ENCODE assay signal across 1 cellular context in genomic region chr7:107579546-107579880, GRCh38.
TF ChIP-seq lines count a peak whose summit lies in the region.

No MANE protein-coding gene starts in this region.

TF ChIP-seq in K562, 482 proteins besides CTCF, POLR2A, EP300 and RAD21:
- 0 out of 2 replicates have a peak, but pooled peaks have one; percentile 3 for TF ChIP-seq ZNF384 (IDR thresholded peaks at IDR 0.05; ENCODE audit: low read depth, low read length)
- TF ChIP-seq ZNF143 (CRISPR knock-in tag; IDR thresholded peaks at IDR 0.05), result no peak
- TF ChIP-seq ZSCAN29 (IDR thresholded peaks at IDR 0.05), result no peak
- TF ChIP-seq KAT7 (CRISPR knock-in tag; IDR thresholded peaks at IDR 0.05; ENCODE audit: borderline replicate concordance), result 0 out of 2 replicates have a peak, but pooled peaks have one; percentile 22
- TF ChIP-seq AFF4 (CRISPR knock-in tag; IDR thresholded peaks at IDR 0.05), result 0 out of 2 replicates have a peak, but pooled peaks have one; percentile 75
- no peak for TF ChIP-seq NR2F6 (CRISPR knock-in tag; IDR thresholded peaks at IDR 0.05)
- TF ChIP-seq BRD4 (IDR thresholded peaks at IDR 0.05), result 0 out of 2 replicates have a peak, but pooled peaks have one; percentile 38
- TF ChIP-seq PKNOX1 (IDR thresholded peaks at IDR 0.05), result no peak
- TF ChIP-seq LEF1 (IDR thresholded peaks at IDR 0.05), result no peak
- no peak for TF ChIP-seq FOXK1 (CRISPR knock-in tag; IDR thresholded peaks at IDR 0.05; ENCODE audit: borderline replicate concordance)
- TF ChIP-seq RBFOX2 (IDR thresholded peaks at IDR 0.05; ENCODE audit: low read depth, low read length), result no peak
- no peak for TF ChIP-seq CHD4 (IDR thresholded peaks at IDR 0.05; ENCODE audit: insufficient read depth, insufficient replicate concordance, low read depth, low read length, poor library complexity, severe bottlenecking)
- no peak for TF ChIP-seq ZNF347 (CRISPR knock-in tag; IDR thresholded peaks at IDR 0.05; ENCODE audit: low read depth)
- TF ChIP-seq, protein P1, sequence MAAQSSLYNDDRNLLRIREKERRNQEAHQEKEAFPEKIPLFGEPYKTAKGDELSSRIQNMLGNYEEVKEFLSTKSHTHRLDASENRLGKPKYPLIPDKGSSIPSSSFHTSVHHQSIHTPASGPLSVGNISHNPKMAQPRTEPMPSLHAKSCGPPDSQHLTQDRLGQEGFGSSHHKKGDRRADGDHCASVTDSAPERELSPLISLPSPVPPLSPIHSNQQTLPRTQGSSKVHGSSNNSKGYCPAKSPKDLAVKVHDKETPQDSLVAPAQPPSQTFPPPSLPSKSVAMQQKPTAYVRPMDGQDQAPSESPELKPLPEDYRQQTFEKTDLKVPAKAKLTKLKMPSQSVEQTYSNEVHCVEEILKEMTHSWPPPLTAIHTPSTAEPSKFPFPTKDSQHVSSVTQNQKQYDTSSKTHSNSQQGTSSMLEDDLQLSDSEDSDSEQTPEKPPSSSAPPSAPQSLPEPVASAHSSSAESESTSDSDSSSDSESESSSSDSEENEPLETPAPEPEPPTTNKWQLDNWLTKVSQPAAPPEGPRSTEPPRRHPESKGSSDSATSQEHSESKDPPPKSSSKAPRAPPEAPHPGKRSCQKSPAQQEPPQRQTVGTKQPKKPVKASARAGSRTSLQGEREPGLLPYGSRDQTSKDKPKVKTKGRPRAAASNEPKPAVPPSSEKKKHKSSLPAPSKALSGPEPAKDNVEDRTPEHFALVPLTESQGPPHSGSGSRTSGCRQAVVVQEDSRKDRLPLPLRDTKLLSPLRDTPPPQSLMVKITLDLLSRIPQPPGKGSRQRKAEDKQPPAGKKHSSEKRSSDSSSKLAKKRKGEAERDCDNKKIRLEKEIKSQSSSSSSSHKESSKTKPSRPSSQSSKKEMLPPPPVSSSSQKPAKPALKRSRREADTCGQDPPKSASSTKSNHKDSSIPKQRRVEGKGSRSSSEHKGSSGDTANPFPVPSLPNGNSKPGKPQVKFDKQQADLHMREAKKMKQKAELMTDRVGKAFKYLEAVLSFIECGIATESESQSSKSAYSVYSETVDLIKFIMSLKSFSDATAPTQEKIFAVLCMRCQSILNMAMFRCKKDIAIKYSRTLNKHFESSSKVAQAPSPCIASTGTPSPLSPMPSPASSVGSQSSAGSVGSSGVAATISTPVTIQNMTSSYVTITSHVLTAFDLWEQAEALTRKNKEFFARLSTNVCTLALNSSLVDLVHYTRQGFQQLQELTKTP (IDR thresholded peaks at IDR 0.05; ENCODE audit: low read depth in 1 of 2, partially characterized antibody in 2 of 2), result no peak
- no peak for TF ChIP-seq CUX1 (CRISPR knock-in tag; IDR thresholded peaks at IDR 0.05)
- TF ChIP-seq FOXO4 (CRISPR knock-in tag; IDR thresholded peaks at IDR 0.05), result no peak
- 0 out of 2 replicates have a peak, but pooled peaks have one; percentile 52 for TF ChIP-seq ZC3H4 (CRISPR knock-in tag; IDR thresholded peaks at IDR 0.05; ENCODE audit: borderline replicate concordance)
- peak; percentile 60; the same call in 1 of the 2 replicates for TF ChIP-seq ETV1 (tag; conservative IDR thresholded peaks at IDR 0.05; ENCODE audit: low read depth)
- TF ChIP-seq ZNF224 (CRISPR knock-in tag; IDR thresholded peaks at IDR 0.05), result no peak
- TF ChIP-seq CEBPG (CRISPR knock-in tag; IDR thresholded peaks at IDR 0.05), result peak; percentile 49; the same call in 1 of the 2 replicates
- TF ChIP-seq CEBPG (tag; conservative IDR thresholded peaks at IDR 0.05 in 1 of 2, IDR thresholded peaks at IDR 0.05 in 1 of 2), result no peak
- no peak; the same call in 1 of the 2 replicates for TF ChIP-seq PYGO2 (tag; IDR thresholded peaks at IDR 0.05)
- TF ChIP-seq MIER1 (IDR thresholded peaks at IDR 0.05; ENCODE audit: low read depth), result peak; percentile 69; the same call in 1 of the 2 replicates
TF ChIP-seq in K562: peak in this region for 8.
